8 cellular contexts compared by ENCODE assay signal in genomic region chr6:26285143-26286134, GRCh38.
DNase-seq lines count a peak whose midpoint lies in the region; ATAC-seq and TF ChIP-seq lines count a peak whose summit lies in the region.

No MANE protein-coding gene starts in this region.

- peak overlapping the region; percentile 85 for H3K9ac ChIP-seq in mucosa of stomach (ENCODE audit: low read length)

- no peaks in the 10 kb centered on the region for H3K9me2 ChIP-seq in PC-9 (ENCODE audit: insufficient read depth)

- H3K79me2 ChIP-seq in PC-9 (ENCODE audit: low read depth): peaks cover 13% of the 10 kb centered on the region

- POLR2A ChIA-PET in PC-9 (lab: Charles Lee; ENCODE audit: unreplicated experiment): interaction anchor here (0.6 to 1.5 kb wide), 10 partner anchors 10 to 848 kb away, joined by 3 to 10 read pairs (median 4); a partner anchor contains a TSS

- H3F3A ChIP-seq in PC-9 (ENCODE audit: insufficient read depth, low read depth): peaks cover 16% of the 10 kb centered on the region; the same call in 1 of the 2 replicates

- H3K4me2 ChIP-seq in PC-9: peak overlapping the region; percentile 79

- WGBS in esophagus, 2 donors: 0 to 1% methylated on average over 53 of the region's 53 CpGs

- H3K27ac ChIP-seq in PC-9 (peak overlapping the region; percentile 93), esophagus (ENCODE audit: low read depth in 2 of 2, low read length in 1 of 2) (peak overlapping the region; percentile 97 to 100)

- H3K9me3 ChIP-seq in PC-9 (ENCODE audit: insufficient read depth, low read depth): peaks cover 7% of the 10 kb centered on the region; the same call in 1 of the 2 replicates
- H3K9me3 ChIP-seq in esophagus (ENCODE audit: control insufficient read depth in 2 of 2, insufficient read depth in 1 of 2, low read depth in 1 of 2, low read length in 1 of 2): no peaks in the 10 kb centered on the region
- H3K9me3 ChIP-seq in mucosa of stomach (ENCODE audit: control insufficient read depth, low read length): no peaks in the 10 kb centered on the region

- no peak for TF ChIP-seq CTCF in PC-9 (conservative IDR thresholded peaks at IDR 0.05)

- intact Hi-C loops in PC-9 (cut with micrococcal nuclease; ENCODE audit: unreplicated experiment): loop anchor here (1.0 to 10.0 kb wide), 11 partner anchors 12 to 849 kb away; a partner anchor contains a TSS

- peak; percentile 71 for ATAC-seq in GM21717 (IDR thresholded peaks at IDR 0.05; ENCODE audit: unreplicated experiment)
- ATAC-seq in activated T-cell treated with anti-CD3 and anti-CD28 coated beads, Interleukin-2, amount 50 U/mL, for 4 hours: peak; percentile 83

- no peaks in the 10 kb centered on the region for H4K20me1 ChIP-seq in PC-9 (ENCODE audit: insufficient read depth)

- H3K4me3 ChIP-seq in Jurkat, Clone E6-1 (ENCODE audit: low read length): peak overlapping the region; percentile 83
- H3K4me3 ChIP-seq in PC-9: peak overlapping the region; percentile 84
- peak overlapping the region; percentile 64 to 81 for H3K4me3 ChIP-seq in esophagus (ENCODE audit: low read depth in 1 of 2, low read length in 2 of 2)
- peak overlapping the region; percentile 66 for H3K4me3 ChIP-seq in mucosa of stomach (ENCODE audit: low read length)

- H3K4me1 ChIP-seq in PC-9 (replicated peaks; ENCODE audit: insufficient read depth) (peaks cover 11% of the 10 kb centered on the region), esophagus (ENCODE audit: control insufficient read depth in 2 of 2, insufficient read depth in 2 of 2, low read length in 1 of 2) (no peaks in the 10 kb centered on the region), mucosa of stomach (ENCODE audit: control insufficient read depth, insufficient read depth, low read length) (peaks cover 19% of the 10 kb centered on the region)

- peak overlapping the region; percentile 75 for H2AFZ ChIP-seq in PC-9

- H3K4me1 Mint-ChIP-seq in activated T-cell treated with anti-CD3 and anti-CD28 coated beads, Interleukin-2, amount 50 U/mL, for 4 hours (ENCODE audit: low read depth): peaks cover 16% of the 10 kb centered on the region

- CTCF ChIA-PET in PC-9 (lab: Charles Lee): no interaction called here

- H3K27me3 Mint-ChIP-seq in activated T-cell treated with anti-CD3 and anti-CD28 coated beads, Interleukin-2, amount 50 U/mL, for 4 hours (ENCODE audit: low read depth): peaks cover 3% of the 10 kb centered on the region

- TSS peak; percentile 89 for BruUV-seq in PC-9 (replicated peaks; lab: Mats Ljungman, UMichigan)

- peaks cover 3% of the 10 kb centered on the region; the same call in 1 of the 2 replicates for H3K36me3 ChIP-seq in PC-9 (ENCODE audit: low read depth)
- H3K36me3 ChIP-seq in esophagus (ENCODE audit: control insufficient read depth in 2 of 2, insufficient read depth in 2 of 2, low read length in 1 of 2): no peaks in the 10 kb centered on the region
- no peaks in the 10 kb centered on the region for H3K36me3 ChIP-seq in mucosa of stomach (ENCODE audit: control insufficient read depth, insufficient read depth, low read length)

- H3K27me3 ChIP-seq in PC-9 (ENCODE audit: insufficient read depth, low read depth) (no peaks in the 10 kb centered on the region), esophagus (ENCODE audit: control insufficient read depth in 1 of 2, insufficient read depth in 2 of 2, low read length in 2 of 2) (no peaks in the 10 kb centered on the region), mucosa of stomach (ENCODE audit: control insufficient read depth, insufficient read depth, low read length) (no peaks in the 10 kb centered on the region)

- H3K9me3 Mint-ChIP-seq in activated T-cell treated with anti-CD3 and anti-CD28 coated beads, Interleukin-2, amount 50 U/mL, for 4 hours: no peaks in the 10 kb centered on the region

- H3K4me3 Mint-ChIP-seq in activated T-cell treated with anti-CD3 and anti-CD28 coated beads, Interleukin-2, amount 50 U/mL, for 4 hours: peak overlapping the region; percentile 83

- H3K36me3 Mint-ChIP-seq in activated T-cell treated with anti-CD3 and anti-CD28 coated beads, Interleukin-2, amount 50 U/mL, for 4 hours (ENCODE audit: insufficient read depth): no peaks in the 10 kb centered on the region

- DNase-seq in DMS153 treated with DMSO at 0.1 percent for 48 hours (lab: John Stamatoyannopoulos, UW; ENCODE audit: unreplicated experiment) (peak; percentile 92), PC-9 (peak; percentile 96 to 99)
- peak; percentile 100 for DNase-seq in Jurkat, Clone E6-1 (ENCODE audit: low read depth, low spot score)
- DNase-seq in activated T-cell treated with anti-CD3 and anti-CD28 coated beads, Interleukin-2, amount 50 U/mL, for 4 hours: peak; percentile 96
- DNase-seq in stimulated activated CD8-positive, alpha-beta memory T cell treated with anti-CD3 and anti-CD28 coated beads, Interleukin-4, amount 100 ng/mL, for 48 hours: peak; percentile 97

Comparison
In these comparisons a context has a peak if more than half of its experiments do, and no peak if none do; other contexts are left out.
1. Peak in every context shown above with its lines: DNase-seq, ATAC-seq, H3K4me3 ChIP-seq and H3K27ac ChIP-seq.